In the genomic region with DNA sequence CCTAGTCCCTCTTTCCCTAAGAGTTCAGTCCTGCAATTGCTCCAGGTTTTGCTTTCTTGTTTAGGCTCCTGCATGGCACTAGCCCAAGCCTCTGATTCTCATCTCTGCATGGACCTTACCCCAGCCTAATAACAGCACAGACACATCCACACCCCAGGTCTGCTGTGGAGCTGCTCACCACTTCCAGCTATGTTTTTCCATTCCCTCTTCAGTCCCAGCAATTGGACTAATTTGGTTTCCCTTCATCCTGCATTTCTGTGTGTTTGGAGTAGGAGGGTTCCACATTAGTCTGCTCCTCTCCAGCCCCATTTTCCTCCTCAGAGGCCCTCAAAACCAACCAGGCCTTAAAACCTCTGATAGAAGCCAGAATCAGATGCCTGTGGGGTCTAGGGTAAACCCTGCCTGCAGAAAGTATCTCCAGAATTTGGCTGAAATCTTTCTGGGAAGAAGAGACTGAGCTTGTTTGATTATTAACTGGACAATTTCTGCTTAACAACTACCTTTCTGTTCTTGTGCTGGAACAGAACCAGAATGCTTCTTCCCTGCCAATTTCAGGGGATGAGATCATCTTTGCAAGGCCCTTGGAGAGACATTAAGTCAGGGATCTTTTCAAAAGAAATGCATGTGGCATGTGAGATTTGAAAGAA, we compare ENCODE assay signal across 13 cellular contexts.
DNase-seq lines count a peak whose midpoint lies in the region; TF ChIP-seq lines count a peak whose summit lies in the region.
"Had no signal": no experiment of that assay in that cellular context is flagged by ENCODE, and none has a peak within 500 bp of the region (broad histone marks: within the 10 kb centered on the region; RNA-seq: fewer than 3 reads in every experiment).

No MANE protein-coding gene starts in this region.

- no peak overlapping the region for H3K27ac Mint-ChIP-seq in osteocyte (ENCODE audit: unreplicated experiment)
- H3K27ac Mint-ChIP-seq: H9 had no signal

- H3K4me1 ChIP-seq in vagina = peaks cover 15% of the 10 kb centered on the region

- TF ChIP-seq CTCF in vagina (IDR thresholded peaks at IDR 0.05) = no peak
- TF ChIP-seq CTCF in osteocyte (IDR thresholded peaks at IDR 0.05) = no peak
- TF ChIP-seq CTCF in dorsolateral prefrontal cortex (IDR thresholded peaks at IDR 0.05 in 54 of 56, conservative IDR thresholded peaks at IDR 0.05 in 2 of 56; ENCODE audit: low read depth in 1 of 56, partially characterized antibody in 56 of 56) = no peak

- no peaks in the 10 kb centered on the region for H3K9me3 ChIP-seq in vagina
- H3K9me3 ChIP-seq: neutrophil had no signal

- DNase-seq in DMS 273 (lab: John Stamatoyannopoulos, UW; ENCODE audit: unreplicated experiment) (peak; percentile 32), DMS 273 treated with DMSO at 0.1 percent for 48 hours (lab: John Stamatoyannopoulos, UW) (no peak), cerebellar cortex (ENCODE audit: low spot score) (peak; percentile 11), kidney tubule cell (ENCODE audit: low spot score) (peak; percentile 87), vagina (ENCODE audit: extremely low spot score in 2 of 2) (no peak), osteocyte (ENCODE audit: extremely low spot score, unreplicated experiment) (no peak), dorsolateral prefrontal cortex (no peak), D341Med (ENCODE audit: low spot score) (no peak)
- DNase-seq: 8988T; H9; islet precursor cell; stimulated activated CD4-positive, alpha-beta T cell treated with anti-CD3 and anti-CD28 coated beads, Interleukin-4, amount 100 ng/mL, for 1 hour had no signal

- H3K27me3 Mint-ChIP-seq in osteocyte (ENCODE audit: unreplicated experiment) = no peaks in the 10 kb centered on the region

- H3K4me1 Mint-ChIP-seq in osteocyte (ENCODE audit: unreplicated experiment) = no peaks in the 10 kb centered on the region

- H3K4me3 ChIP-seq in vagina (no peak overlapping the region), dorsolateral prefrontal cortex (no peak overlapping the region)

- H3K36me3 Mint-ChIP-seq in osteocyte (ENCODE audit: unreplicated experiment) = no peaks in the 10 kb centered on the region

- no peaks in the 10 kb centered on the region for H3K9me3 Mint-ChIP-seq in osteocyte (ENCODE audit: unreplicated experiment)
- H3K9me3 Mint-ChIP-seq: H9 had no signal

- H3K36me3 ChIP-seq in vagina = no peaks in the 10 kb centered on the region
- H3K36me3 ChIP-seq: neutrophil had no signal

- H3K27ac ChIP-seq in vagina (peak overlapping the region; percentile 14), dorsolateral prefrontal cortex (peak overlapping the region in 5 of 59 donors; percentile 11 to 55 (median 16))
- H3K27ac ChIP-seq: neutrophil had no signal

- no peak for TF ChIP-seq POLR2A in vagina (IDR thresholded peaks at IDR 0.05)

- intact Hi-C loops in vagina (cut with DNase I) (no loop called here), dorsolateral prefrontal cortex (cut with DNase I) (no loop called here)

- no peak overlapping the region for H3K4me3 Mint-ChIP-seq in osteocyte (ENCODE audit: unreplicated experiment)
- H3K4me3 Mint-ChIP-seq: H9 had no signal

- H3K27me3 ChIP-seq in vagina (no peaks in the 10 kb centered on the region), dorsolateral prefrontal cortex (no peaks in the 10 kb centered on the region)
- H3K27me3 ChIP-seq: neutrophil had no signal

Comparison
In these comparisons a context has a peak if more than half of its experiments do, and no peak if none do; other contexts are left out.
1. DNase-seq: peak in DMS 273 (single experiment), cerebellar cortex (single experiment) and kidney tubule cell (single experiment); none in DMS 273 treated with DMSO at 0.1 percent for 48 hours (single experiment), vagina (0 of 2), osteocyte (single experiment), dorsolateral prefrontal cortex (0 of 10) and D341Med (single experiment).